In the genomic region with DNA sequence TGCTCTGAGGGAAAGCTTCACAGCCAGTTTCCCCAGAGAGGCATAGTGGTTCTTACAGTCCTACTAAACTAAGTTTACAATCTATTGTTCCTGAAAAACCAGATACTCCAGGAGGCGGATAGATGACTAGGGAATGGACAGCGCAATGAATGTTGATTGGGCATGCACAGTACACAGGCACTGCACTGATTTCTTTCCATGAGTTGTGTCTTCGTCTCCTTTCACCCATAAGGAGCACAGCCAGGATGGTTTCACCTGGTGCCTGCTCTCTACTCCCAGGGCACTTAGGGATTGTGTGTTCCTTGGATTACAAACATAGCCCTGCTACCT, we compare ENCODE assay signal across 13 cellular contexts.
"Had no signal": no experiment of that assay in that cellular context is flagged by ENCODE, and none has a peak within 500 bp of the region (broad histone marks: within the 10 kb centered on the region; RNA-seq: fewer than 3 reads in every experiment).

No MANE protein-coding gene starts in this region.

- H3K4me3 ChIP-seq: neural progenitor cell, pancreas, SK-N-MC, testis had no signal

- H3K9me3 ChIP-seq: pancreas, testis had no signal

- FAIRE-seq: pancreas, urothelium cell line had no signal

- H3K9ac ChIP-seq: neural progenitor cell had no signal

- H3K27me3 ChIP-seq: brain microvascular endothelial cell, neural progenitor cell, pancreas, testis had no signal

- DNase-seq: activated CD4-positive, alpha-beta T cell treated with anti-CD3 and anti-CD28 coated beads, Interleukin-2, amount 10 ng/mL, durations not matched to agents 7 days and 5 days; activated naive CD8-positive, alpha-beta T cell treated with anti-CD3 and anti-CD28 coated beads, Interleukin-2, amount 10 ng/mL, durations not matched to agents 7 days and 5 days; brain microvascular endothelial cell; foreskin melanocyte; head of caudate nucleus; left cardiac atrium; pancreas; retina; testis had no signal

- H2AFZ ChIP-seq: neural progenitor cell had no signal

- H3K4me1 ChIP-seq: pancreas, testis had no signal

- H3K36me3 ChIP-seq: brain microvascular endothelial cell, neural progenitor cell, pancreas had no signal

- H3K27ac ChIP-seq: brain microvascular endothelial cell, epithelial cell of prostate, neural progenitor cell, pancreas, SK-N-MC, testis had no signal

- ATAC-seq: left cardiac atrium, pancreas had no signal

- H3K4me2 ChIP-seq: neural progenitor cell had no signal
